Comparison of ENCODE assay signal across 8 cellular contexts in the genomic region with DNA sequence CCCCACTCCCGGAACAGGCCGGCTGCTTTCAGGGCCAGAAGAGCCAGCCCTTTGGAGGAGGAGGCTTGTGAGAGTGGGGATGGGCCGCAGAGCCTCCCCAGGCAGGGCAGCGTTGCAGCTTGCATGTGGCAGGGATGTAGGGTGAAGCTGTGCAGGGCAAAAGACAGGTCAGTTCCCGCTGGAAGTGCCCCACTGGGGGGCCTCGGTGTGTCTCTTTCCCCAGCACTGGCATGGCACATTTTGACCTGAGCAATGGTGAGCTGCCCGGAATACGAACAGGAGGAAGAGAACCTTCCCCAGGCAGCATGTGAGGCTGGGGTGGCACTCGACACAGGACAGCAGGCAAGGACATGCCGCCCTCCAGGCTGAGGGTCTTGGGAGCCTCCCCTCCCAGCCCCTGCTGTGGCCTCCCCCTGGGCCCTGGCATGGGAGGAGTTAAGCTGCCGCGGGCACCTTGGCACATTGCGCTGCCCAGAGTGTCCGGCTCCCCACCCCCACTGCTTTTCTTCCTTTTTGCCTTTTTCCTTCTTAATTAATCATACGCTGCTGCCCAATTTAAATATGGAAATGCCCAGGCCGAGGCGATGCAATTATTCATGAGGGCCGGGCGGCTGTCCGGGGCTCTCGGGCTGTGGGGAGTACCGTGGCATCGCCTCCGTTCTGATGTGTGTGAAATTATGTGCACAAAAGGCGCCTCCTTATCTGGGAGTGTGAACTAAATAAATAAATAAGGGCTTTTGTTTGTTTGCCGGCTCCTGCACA.
A peak's percentile ranks its signal among the peaks of the same experiment; 100 is the strongest.
DNase-seq lines count a peak whose midpoint lies in the region; ATAC-seq and TF ChIP-seq lines count a peak whose summit lies in the region.

No MANE protein-coding gene starts in this region.

- H2BK120ac ChIP-seq in mesenchymal stem cell (ENCODE audit: low read depth, low read length) (no peak overlapping the region), mesendoderm (ENCODE audit: low read depth, low read length) (no peak overlapping the region)

- TF ChIP-seq EP300 in tibial nerve (IDR thresholded peaks at IDR 0.05) = peak in 1 of 2 donors; percentile 21

- WGBS in mesenchymal stem cell = 79% methylated on average over 26 of the region's 26 CpGs
- 2 to 4% methylated on average over 24 to 25 of the region's 26 CpGs for WGBS in tibial nerve, 2 donors
- WGBS in mesendoderm (ENCODE audit: extremely low coverage, insufficient coverage, low lambda C conversion rate) = no CpG with 5 or more reads among the region's 26 CpGs

- H3K27ac ChIP-seq in SJSA1 (peak overlapping the region; percentile 55), colonic mucosa (peak overlapping the region; percentile 96), mesenchymal stem cell (ENCODE audit: low read length, poor library complexity, severe bottlenecking) (no peak overlapping the region), tibial nerve (peak overlapping the region; percentile 95 to 100 (median 98)), mesendoderm (ENCODE audit: low read depth, low read length) (no peak overlapping the region)

- peak overlapping the region; percentile 63 for H3K4me3 ChIP-seq in SJSA1
- peak overlapping the region; percentile 62 for H3K4me3 ChIP-seq in colonic mucosa
- peak overlapping the region in 1 of 2 experiments; percentile 92 for H3K4me3 ChIP-seq in mesenchymal stem cell (ENCODE audit: insufficient read depth in 1 of 2, low read depth in 1 of 2, low read length in 2 of 2)
- H3K4me3 ChIP-seq in tibial nerve = peak overlapping the region; percentile 66 to 81 (median 73)
- H3K4me3 ChIP-seq in mesendoderm (ENCODE audit: low read length) = no peak overlapping the region

- H3K9me3 ChIP-seq in SJSA1 (replicated peaks) (no peaks in the 10 kb centered on the region), colonic mucosa (no peaks in the 10 kb centered on the region), mesenchymal stem cell (ENCODE audit: control insufficient read depth, low read length) (no peaks in the 10 kb centered on the region), tibial nerve (no peaks in the 10 kb centered on the region)

- H2BK5ac ChIP-seq in mesenchymal stem cell (ENCODE audit: low read depth, low read length, poor library complexity, severe bottlenecking) (no peak overlapping the region), mesendoderm (ENCODE audit: low read length) (no peak overlapping the region)

- DNase-seq in activated naive CD4-positive, alpha-beta T cell treated with Interleukin-2 at 50 U/mL for 16 hours = peak; percentile 31
- DNase-seq in activated naive CD4-positive, alpha-beta T cell (lab: John Stamatoyannopoulos, UW) = no peak
- DNase-seq in SJSA1 (ENCODE audit: low read depth in 1 of 2, low spot score in 2 of 2) (peak in 1 of 2 experiments; percentile 75), colonic mucosa (peak; percentile 71), mesenchymal stem cell (no peak), tibial nerve (ENCODE audit: low spot score in 2 of 2) (peak in 1 of 2 donors; percentile 20), mesendoderm (no peak)

- no peak overlapping the region for H4K5ac ChIP-seq in mesendoderm (ENCODE audit: low read length)

- H4K8ac ChIP-seq in mesenchymal stem cell (ENCODE audit: low read length) = peak overlapping the region; percentile 36
- H4K8ac ChIP-seq in mesendoderm (ENCODE audit: low read depth, low read length) = no peak overlapping the region

- no peak for TF ChIP-seq POLR2A in tibial nerve (IDR thresholded peaks at IDR 0.05)

- H3K4me2 ChIP-seq in mesenchymal stem cell (ENCODE audit: low read length, poor library complexity, severe bottlenecking) (no peak overlapping the region), mesendoderm (ENCODE audit: low read length) (no peak overlapping the region)

- no peak overlapping the region for H2BK15ac ChIP-seq in mesenchymal stem cell (ENCODE audit: low read depth, poor library complexity, severe bottlenecking)
- no peak overlapping the region for H2BK15ac ChIP-seq in mesendoderm (replicated peaks; ENCODE audit: low read depth)

- ATAC-seq in HG02623 (IDR thresholded peaks at IDR 0.05; ENCODE audit: unreplicated experiment) = no peak

- peak overlapping the region in 1 of 2 experiments; percentile 16 for H2BK12ac ChIP-seq in mesenchymal stem cell (ENCODE audit: low read length in 2 of 2)

- peak overlapping the region; percentile 70 to 98 for H3K9ac ChIP-seq in colonic mucosa (ENCODE audit: low read depth in 2 of 2, low read length in 2 of 2)
- H3K9ac ChIP-seq in mesenchymal stem cell (ENCODE audit: low read length) = peak overlapping the region; percentile 95
- H3K9ac ChIP-seq in mesendoderm (ENCODE audit: low read length) = no peak overlapping the region

- no peak for TF ChIP-seq CTCF in colonic mucosa (IDR thresholded peaks at IDR 0.05)
- TF ChIP-seq CTCF in tibial nerve (IDR thresholded peaks at IDR 0.05) = no peak

- H3K4ac ChIP-seq in mesenchymal stem cell (ENCODE audit: low read depth in 1 of 2, low read length in 2 of 2) (peak overlapping the region in 1 of 2 experiments; percentile 49), mesendoderm (ENCODE audit: low read depth, low read length) (no peak overlapping the region)

- peaks cover 67% of the 10 kb centered on the region for H3K4me1 ChIP-seq in SJSA1 (replicated peaks)
- H3K4me1 ChIP-seq in colonic mucosa = peaks cover 18% of the 10 kb centered on the region
- peaks cover 35% of the 10 kb centered on the region for H3K4me1 ChIP-seq in mesenchymal stem cell (ENCODE audit: control insufficient read depth, insufficient read depth, low read depth, low read length)
- peaks cover 9 to 89% (median 67%) of the 10 kb centered on the region in 4 donors for H3K4me1 ChIP-seq in tibial nerve
- no peaks in the 10 kb centered on the region for H3K4me1 ChIP-seq in mesendoderm (ENCODE audit: control insufficient read depth, low read depth, low read length)

- H3K18ac ChIP-seq in mesenchymal stem cell (ENCODE audit: low read depth in 1 of 2, low read length in 2 of 2) (no peak overlapping the region), mesendoderm (ENCODE audit: low read length) (no peak overlapping the region)

- H2AK5ac ChIP-seq in mesenchymal stem cell (ENCODE audit: low read length, severe bottlenecking) (peak overlapping the region; percentile 71), mesendoderm (ENCODE audit: low read length) (no peak overlapping the region)

- no peak overlapping the region for H3K14ac ChIP-seq in mesenchymal stem cell (ENCODE audit: low read length in 2 of 2)

- H3K79me1 ChIP-seq in mesenchymal stem cell (replicated peaks; ENCODE audit: low read length, poor library complexity, severe bottlenecking) (peaks cover 44% of the 10 kb centered on the region), mesendoderm (ENCODE audit: low read length) (no peaks in the 10 kb centered on the region)

- intact Hi-C loops in colonic mucosa (cut with DNase I) = no loop called here

- H3K56ac ChIP-seq in mesendoderm (ENCODE audit: low read length) = no peak overlapping the region

- H3K27me3 ChIP-seq in SJSA1 (replicated peaks) = no peaks in the 10 kb centered on the region
- no peaks in the 10 kb centered on the region for H3K27me3 ChIP-seq in colonic mucosa
- H3K27me3 ChIP-seq in mesenchymal stem cell (ENCODE audit: control insufficient read depth in 1 of 2, insufficient read depth in 1 of 2, low read length in 2 of 2) = no peaks in the 10 kb centered on the region
- no peaks in the 10 kb centered on the region for H3K27me3 ChIP-seq in tibial nerve
- H3K27me3 ChIP-seq in mesendoderm (ENCODE audit: insufficient read depth, low read length, poor library complexity) = no peaks in the 10 kb centered on the region

- H3K23ac ChIP-seq in mesenchymal stem cell (ENCODE audit: low read length in 2 of 2) (no peak overlapping the region), mesendoderm (ENCODE audit: low read length) (no peak overlapping the region)

- H3K79me2 ChIP-seq in mesendoderm (ENCODE audit: control insufficient read depth, insufficient read depth, low read length) = no peaks in the 10 kb centered on the region

- H2AFZ ChIP-seq in mesenchymal stem cell (ENCODE audit: low read depth, low read length) = no peak overlapping the region

- peak overlapping the region; percentile 34 for H4K91ac ChIP-seq in mesenchymal stem cell (ENCODE audit: low read length)

- H3K36me3 ChIP-seq in SJSA1 (no peaks in the 10 kb centered on the region; the same call in 1 of the 2 replicates), colonic mucosa (no peaks in the 10 kb centered on the region), mesenchymal stem cell (ENCODE audit: control insufficient read depth in 1 of 2, insufficient read depth in 2 of 2, low read depth in 1 of 2, low read length in 2 of 2) (peaks cover 12 to 32% of the 10 kb centered on the region in 2 experiments), tibial nerve (peaks cover 0 to 7% (median 0%) of the 10 kb centered on the region in 3 donors), mesendoderm (ENCODE audit: control insufficient read depth, insufficient read depth, low read length) (no peaks in the 10 kb centered on the region)

Comparison
In these comparisons a context has a peak if more than half of its experiments do, and no peak if none do; other contexts are left out.
1. DNase-seq: peak in activated naive CD4-positive, alpha-beta T cell treated with Interleukin-2 at 50 U/mL for 16 hours (single experiment) and colonic mucosa (single experiment); none in activated naive CD4-positive, alpha-beta T cell (0 of 4), mesenchymal stem cell (single experiment) and mesendoderm (single experiment).
2. H3K27ac ChIP-seq: peak in SJSA1 (single experiment), colonic mucosa (single experiment) and tibial nerve (4 of 4); none in mesenchymal stem cell (single experiment) and mesendoderm (single experiment).